Comparison of ENCODE assay signal across 18 cellular contexts in the genomic region with DNA sequence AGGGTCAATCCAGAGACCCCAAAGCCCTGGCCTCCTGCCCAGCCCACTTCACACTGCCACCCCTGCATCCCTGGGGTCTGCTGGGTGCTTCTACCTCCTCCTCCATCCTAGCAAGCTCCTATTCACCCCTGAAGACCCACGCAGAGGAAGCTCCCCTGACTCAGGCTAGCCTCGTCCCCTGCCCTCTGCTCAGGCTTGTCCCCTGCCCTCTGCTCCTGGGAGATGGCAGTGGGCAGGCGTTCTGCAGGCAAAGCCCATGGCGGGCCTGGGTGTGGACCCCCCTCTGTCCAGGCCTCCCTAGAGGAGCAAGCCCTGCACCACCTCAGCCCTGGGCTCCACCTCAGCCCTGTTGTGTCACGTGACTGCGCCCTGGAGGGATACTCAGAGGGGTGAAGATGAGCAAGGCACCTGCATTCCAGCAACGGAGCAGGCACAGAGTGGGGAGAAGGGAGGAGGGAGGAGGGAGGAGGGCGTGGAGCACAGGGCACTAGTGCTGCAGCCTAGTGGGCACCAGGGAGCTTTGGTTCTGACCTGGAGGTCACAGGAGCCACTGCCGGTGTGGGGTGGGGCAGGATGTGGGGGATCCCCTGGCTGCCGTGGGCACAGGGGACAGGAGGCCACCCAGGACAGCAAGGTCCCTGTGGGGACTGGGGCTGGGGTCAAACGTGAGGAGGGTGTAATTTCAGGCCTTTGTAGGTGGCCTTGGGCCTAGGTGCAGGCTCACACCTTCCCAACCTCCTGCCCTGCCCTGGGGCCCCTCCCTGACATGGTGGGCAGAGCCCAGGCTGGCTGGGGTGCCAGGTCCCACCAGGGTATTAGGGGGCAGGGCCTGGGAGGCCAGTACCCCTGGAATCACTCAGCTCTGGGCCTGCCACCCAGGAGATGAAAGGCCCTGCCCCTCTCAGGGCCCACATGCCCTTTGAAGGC. TPM values are rescaled to one million over a fixed set of nuclear protein-coding genes. Genes with fewer than 3 reads are reported as not detected.
DNase-seq lines count a peak whose midpoint lies in the region; ATAC-seq, FAIRE-seq and TF ChIP-seq lines count a peak whose summit lies in the region.
"Had no signal": no experiment of that assay in that cellular context is flagged by ENCODE, and none has a peak within 500 bp of the region (broad histone marks: within the 10 kb centered on the region; RNA-seq: fewer than 3 reads in every experiment).

No MANE protein-coding gene starts in this region.

- H3K9me3 ChIP-seq in T-helper 17 cell (ENCODE audit: control insufficient read depth, low read length, poor library complexity, severe bottlenecking), result no peaks in the 10 kb centered on the region

- ATAC-seq in T-helper 17 cell, result no peak
- no peak for ATAC-seq in GM18505 (IDR thresholded peaks at IDR 0.05; ENCODE audit: unreplicated experiment)
- ATAC-seq: naive thymus-derived CD4-positive, alpha-beta T cell; PC-3; stimulated activated memory B cell treated with anti-CD40 and anti-IgM and Interleukin-4, amounts not matched to agents 10 μg/mL and 1 μg/mL and 100 μg/mL, for 72 hours had no signal

- peak; percentile 77 for FAIRE-seq in urothelium cell line (lab: Jason Lieb, UNC)
- FAIRE-seq: A204.1 had no signal

- H3K36me3 Mint-ChIP-seq in T-helper 1 cell treated with Interleukin-12 subunit alpha and Interleukin-12 subunit beta and Interleukin-4 antibody, amounts not matched to agents 30 μg/mL and 1 μg/mL, for 36 hours (ENCODE audit: low read depth), result no peaks in the 10 kb centered on the region
- H3K36me3 Mint-ChIP-seq in T-helper 17 cell (ENCODE audit: low read depth), result no peaks in the 10 kb centered on the region
- H3K36me3 Mint-ChIP-seq in activated T-cell treated with anti-CD3 and anti-CD28 coated beads, Interleukin-2, amount 50 U/mL, for 24 hours (ENCODE audit: low read depth), result no peaks in the 10 kb centered on the region
- H3K36me3 Mint-ChIP-seq: naive thymus-derived CD4-positive, alpha-beta T cell; stimulated activated memory B cell treated with anti-CD40 and anti-IgM and Interleukin-4, amounts not matched to agents 10 μg/mL and 1 μg/mL and 100 μg/mL, for 72 hours had no signal

- H3K4me1 Mint-ChIP-seq in T-helper 1 cell treated with Interleukin-12 subunit alpha and Interleukin-12 subunit beta and Interleukin-4 antibody, amounts not matched to agents 30 μg/mL and 1 μg/mL, for 36 hours (ENCODE audit: low read depth), result peaks cover 3% of the 10 kb centered on the region
- H3K4me1 Mint-ChIP-seq in T-helper 17 cell, result peaks cover 7% of the 10 kb centered on the region
- H3K4me1 Mint-ChIP-seq in activated T-cell treated with anti-CD3 and anti-CD28 coated beads, Interleukin-2, amount 50 U/mL, for 24 hours (ENCODE audit: low read depth), result no peaks in the 10 kb centered on the region

- no peak for DNase-seq in T-helper 1 cell
- no peak for DNase-seq in T-helper 17 cell
- DNase-seq in kidney tubule cell (ENCODE audit: low spot score), result peak; percentile 30
- no peak for DNase-seq in urothelium cell line (ENCODE audit: low spot score)
- DNase-seq in activated T-cell treated with anti-CD3 and anti-CD28 coated beads, Interleukin-2, amount 50 U/mL, for 24 hours, result no peak
- DNase-seq in NCI-H1930 (lab: John Stamatoyannopoulos, UW), result no peak
- DNase-seq: activated CD4-positive, alpha-beta memory T cell treated with anti-CD3 and anti-CD28 coated beads, Interleukin-2, amount 10 ng/mL, durations not matched to agents 7 days and 5 days; hippocampal formation; MV-4-11; naive thymus-derived CD4-positive, alpha-beta T cell; NCI-H2081; NCI-H526 treated with DMSO at 0.1 percent for 48 hours; PC-3; trophoblast cell had no signal

- H3K4me3 Mint-ChIP-seq in T-helper 1 cell treated with Interleukin-12 subunit alpha and Interleukin-12 subunit beta and Interleukin-4 antibody, amounts not matched to agents 30 μg/mL and 1 μg/mL, for 36 hours, result peak overlapping the region; percentile 19
- peak overlapping the region; percentile 53 for H3K4me3 Mint-ChIP-seq in T-helper 17 cell
- no peak overlapping the region for H3K4me3 Mint-ChIP-seq in activated T-cell treated with anti-CD3 and anti-CD28 coated beads, Interleukin-2, amount 50 U/mL, for 24 hours
- H3K4me3 Mint-ChIP-seq: activated CD4-positive, alpha-beta memory T cell treated with anti-CD3 and anti-CD28 coated beads, Interleukin-2, amount 10 ng/mL, durations not matched to agents 7 days and 5 days; stimulated activated memory B cell treated with anti-CD40 and anti-IgM and Interleukin-4, amounts not matched to agents 10 μg/mL and 1 μg/mL and 100 μg/mL, for 72 hours had no signal

- peaks cover 15% of the 10 kb centered on the region for H3K27me3 Mint-ChIP-seq in T-helper 1 cell treated with Interleukin-12 subunit alpha and Interleukin-12 subunit beta and Interleukin-4 antibody, amounts not matched to agents 30 μg/mL and 1 μg/mL, for 36 hours (ENCODE audit: low read depth)
- peaks cover 15% of the 10 kb centered on the region for H3K27me3 Mint-ChIP-seq in T-helper 17 cell
- peaks cover 33% of the 10 kb centered on the region for H3K27me3 Mint-ChIP-seq in activated T-cell treated with anti-CD3 and anti-CD28 coated beads, Interleukin-2, amount 50 U/mL, for 24 hours

- H3K9me3 Mint-ChIP-seq in T-helper 1 cell treated with Interleukin-12 subunit alpha and Interleukin-12 subunit beta and Interleukin-4 antibody, amounts not matched to agents 30 μg/mL and 1 μg/mL, for 36 hours, result no peaks in the 10 kb centered on the region
- H3K9me3 Mint-ChIP-seq in activated T-cell treated with anti-CD3 and anti-CD28 coated beads, Interleukin-2, amount 50 U/mL, for 24 hours, result no peaks in the 10 kb centered on the region
- H3K9me3 Mint-ChIP-seq: activated CD4-positive, alpha-beta memory T cell treated with anti-CD3 and anti-CD28 coated beads, Interleukin-2, amount 10 ng/mL, durations not matched to agents 7 days and 5 days; naive thymus-derived CD4-positive, alpha-beta T cell; stimulated activated memory B cell treated with anti-CD40 and anti-IgM and Interleukin-4, amounts not matched to agents 10 μg/mL and 1 μg/mL and 100 μg/mL, for 72 hours had no signal

- no peak for TF ChIP-seq POLR2A in GM18505 (IDR thresholded peaks at IDR 0.05; ENCODE audit: borderline replicate concordance, extremely low read depth, insufficient read depth, insufficient read length)

- no peak overlapping the region for H3K27ac Mint-ChIP-seq in T-helper 1 cell treated with Interleukin-12 subunit alpha and Interleukin-12 subunit beta and Interleukin-4 antibody, amounts not matched to agents 30 μg/mL and 1 μg/mL, for 36 hours
- H3K27ac Mint-ChIP-seq in T-helper 17 cell, result no peak overlapping the region
- no peak overlapping the region for H3K27ac Mint-ChIP-seq in activated T-cell treated with anti-CD3 and anti-CD28 coated beads, Interleukin-2, amount 50 U/mL, for 24 hours
- H3K27ac Mint-ChIP-seq: activated CD4-positive, alpha-beta memory T cell treated with anti-CD3 and anti-CD28 coated beads, Interleukin-2, amount 10 ng/mL, durations not matched to agents 7 days and 5 days; stimulated activated memory B cell treated with anti-CD40 and anti-IgM and Interleukin-4, amounts not matched to agents 10 μg/mL and 1 μg/mL and 100 μg/mL, for 72 hours had no signal

RNA-seq across cellular contexts. Expression of gene FGFR3, which starts 27.4 kb away (rescaled TPM):
- total RNA-seq in T-helper 17 cell, result under 1 TPM in 1 of 2 donors, not detected in 1; 0.12 TPM

RNA-seq across cellular contexts. Expression of gene TACC3, which starts 44.4 kb away (rescaled TPM):
- total RNA-seq in T-helper 17 cell, result 10 to 100 TPM; 73.4 to 91.8 TPM

RNA-seq across cellular contexts. Expression of gene TMEM129, which starts 44.5 kb away (rescaled TPM):
- total RNA-seq in T-helper 17 cell, result 10 to 100 TPM; 18.4 to 18.5 TPM

RNA-seq across cellular contexts. Expression of gene SLBP, which starts 53.6 kb away (rescaled TPM):
- 10 to 100 TPM; 24.9 to 36.0 TPM for total RNA-seq in T-helper 17 cell
